ENCODE assay signal across 8 cellular contexts in the genomic region with DNA sequence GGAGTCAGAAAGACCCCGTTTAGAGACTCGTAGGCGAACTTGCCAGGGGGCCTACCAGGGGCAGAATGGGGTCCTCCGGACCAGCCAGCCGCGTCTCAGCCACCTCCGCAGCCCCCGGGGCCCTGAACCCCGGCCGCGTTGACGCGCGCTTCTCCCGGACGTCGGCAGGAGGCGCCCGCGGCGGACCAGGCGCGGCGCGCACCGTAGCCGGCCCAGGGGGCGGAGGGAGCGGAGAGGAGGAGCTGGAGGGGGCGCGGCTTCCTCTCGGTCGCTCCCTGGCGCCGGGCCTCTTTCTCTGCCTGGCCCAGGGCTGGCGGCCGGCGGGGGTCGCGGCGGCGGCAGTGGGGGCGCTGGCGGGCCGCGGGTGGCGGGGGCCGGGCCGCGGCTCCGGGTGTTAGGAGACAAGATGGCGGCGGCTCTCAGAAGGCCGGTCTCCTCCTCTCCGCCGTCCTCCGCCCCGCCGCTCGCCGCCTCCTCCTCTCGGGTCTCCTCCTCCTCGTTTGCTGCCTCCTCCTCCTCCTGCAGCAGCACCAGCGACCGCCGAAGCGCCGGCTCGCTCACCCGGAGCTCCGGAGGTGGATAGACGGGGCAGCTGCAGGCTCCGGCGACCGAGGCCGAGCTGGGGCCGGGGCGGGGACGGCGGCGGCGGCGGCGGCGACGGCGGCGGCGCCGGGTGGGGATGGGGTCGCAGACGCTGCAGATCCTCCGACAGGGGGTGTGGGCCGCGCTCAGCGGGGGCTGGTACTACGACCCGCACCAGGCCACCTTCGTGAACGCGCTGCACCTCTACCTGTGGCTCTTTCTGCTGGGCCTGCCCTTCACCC. TPM values are rescaled to one million over a fixed set of nuclear protein-coding genes. Genes with fewer than 3 reads are reported as not detected.
DNase-seq lines count a peak whose midpoint lies in the region; ATAC-seq and TF ChIP-seq lines count a peak whose summit lies in the region.

A gene (plus strand): TSS at position 288 of the 824 bp plus-strand sequence. CDS start 392 bp downstream, at position 680.

- TF ChIP-seq CTCF in GM12872 (IDR thresholded peaks at IDR 0.05; ENCODE audit: insufficient read depth, low read depth, low read length) (peak; percentile 77), type B pancreatic cell (conservative IDR thresholded peaks at IDR 0.05) (peak; percentile 84)

- peak; percentile 77 for ATAC-seq in HG02610 (IDR thresholded peaks at IDR 0.05; ENCODE audit: unreplicated experiment)
- peak; percentile 79 for ATAC-seq in activated naive CD8-positive, alpha-beta T cell treated with anti-CD3 and anti-CD28 coated beads, Interleukin-2, amount 50 U/mL, for 24 hours

- DNase-seq in NCI-H1092 treated with DMSO at 0.1 percent for 48 hours (lab: John Stamatoyannopoulos, UW) = peak; percentile 88
- DNase-seq in SW480 (ENCODE audit: low spot score) = peak; percentile 89
- DNase-seq in activated naive CD8-positive, alpha-beta T cell treated with anti-CD3 and anti-CD28 coated beads, Interleukin-2, amount 50 U/mL, for 24 hours = peak; percentile 93
- DNase-seq in cardiac septum (ENCODE audit: low spot score) = peak; percentile 95
- peak; percentile 75 to 97 (median 81) for DNase-seq in posterior cingulate gyrus
- peak; percentile 94 for DNase-seq in type B pancreatic cell (ENCODE audit: extremely low spot score, unreplicated experiment)

- intact Hi-C loops in cardiac septum (cut with DNase I) = loop anchor here (5.0 kb wide), 3 partner anchors 65 to 90 kb away; no protein-coding TSS in a partner anchor
- intact Hi-C loops in posterior cingulate gyrus (cut with DNase I) = loop anchor here (1.0 to 5.0 kb wide), 3 partner anchors 50 to 85 kb away; no protein-coding TSS in a partner anchor

- no peaks in the 10 kb centered on the region for H3K27me3 Mint-ChIP-seq in activated naive CD8-positive, alpha-beta T cell treated with anti-CD3 and anti-CD28 coated beads, Interleukin-2, amount 50 U/mL, for 24 hours
- no peaks in the 10 kb centered on the region for H3K27me3 Mint-ChIP-seq in type B pancreatic cell

- H3K27ac Mint-ChIP-seq in activated naive CD8-positive, alpha-beta T cell treated with anti-CD3 and anti-CD28 coated beads, Interleukin-2, amount 50 U/mL, for 24 hours = peak within 1 kb of the TSS; percentile 87
- H3K27ac Mint-ChIP-seq in type B pancreatic cell = peak within 1 kb of the TSS; percentile 87

- no peaks in the 10 kb centered on the region for H3K9me3 Mint-ChIP-seq in activated naive CD8-positive, alpha-beta T cell treated with anti-CD3 and anti-CD28 coated beads, Interleukin-2, amount 50 U/mL, for 24 hours
- no peaks in the 10 kb centered on the region for H3K9me3 Mint-ChIP-seq in type B pancreatic cell

- H3K36me3 Mint-ChIP-seq in activated naive CD8-positive, alpha-beta T cell treated with anti-CD3 and anti-CD28 coated beads, Interleukin-2, amount 50 U/mL, for 24 hours (ENCODE audit: low read depth) = peaks cover 3% of the 10 kb centered on the region
- no peaks in the 10 kb centered on the region for H3K36me3 Mint-ChIP-seq in type B pancreatic cell

- H3K4me3 Mint-ChIP-seq in activated naive CD8-positive, alpha-beta T cell treated with anti-CD3 and anti-CD28 coated beads, Interleukin-2, amount 50 U/mL, for 24 hours = peak within 1 kb of the TSS; percentile 96
- H3K4me3 Mint-ChIP-seq in type B pancreatic cell = peak within 1 kb of the TSS; percentile 89

- peaks cover 76% of the 10 kb centered on the region for H3K4me1 Mint-ChIP-seq in activated naive CD8-positive, alpha-beta T cell treated with anti-CD3 and anti-CD28 coated beads, Interleukin-2, amount 50 U/mL, for 24 hours
- peaks cover 40% of the 10 kb centered on the region for H3K4me1 Mint-ChIP-seq in type B pancreatic cell (ENCODE audit: unreplicated experiment)

RNA-seq across cellular contexts. Expression of the gene that starts here (rescaled TPM):
- total RNA-seq in cardiac septum (46.2 TPM), type B pancreatic cell (ENCODE audit: low replicate concordance) (30.2 and 37.9 TPM in 2 replicates)

Comparison
In these comparisons a context has a peak if more than half of its experiments do, and no peak if none do; other contexts are left out.
1. Peak in every context shown above with its lines: DNase-seq and ATAC-seq.